In genomic region chr2:85905187-85905666, GRCh38 we compare ENCODE assay signal across 14 cellular contexts. TPM values are rescaled to one million over a fixed set of nuclear protein-coding genes. Genes with fewer than 3 reads are reported as not detected.
DNase-seq lines count a peak whose midpoint lies in the region; ATAC-seq and TF ChIP-seq lines count a peak whose summit lies in the region.
"Had no signal": no experiment of that assay in that cellular context is flagged by ENCODE, and none has a peak within 500 bp of the region (broad histone marks: within the 10 kb centered on the region; RNA-seq: fewer than 3 reads in every experiment).

No MANE protein-coding gene starts in this region.

- no peaks in the 10 kb centered on the region for H3K36me3 ChIP-seq in SK-N-SH (replicated peaks in 1 of 2; ENCODE audit: control insufficient read depth in 1 of 2, insufficient read depth in 2 of 2, low read length in 1 of 2)
- H3K36me3 ChIP-seq in vagina, result no peaks in the 10 kb centered on the region

- no peaks in the 10 kb centered on the region for H3K9me2 ChIP-seq in SK-N-SH

- H3K4me3 ChIP-seq in SK-N-SH (ENCODE audit: low read depth in 2 of 2, low read length in 1 of 2), result no peak overlapping the region
- no peak overlapping the region for H3K4me3 ChIP-seq in vagina
- H3K4me3 ChIP-seq: GM12878 had no signal

- no peak for TF ChIP-seq POLR2A in vagina (IDR thresholded peaks at IDR 0.05)

- H3K9ac ChIP-seq in SK-N-SH, result no peak overlapping the region

- H3K27ac ChIP-seq in SK-N-SH (ENCODE audit: low read depth in 2 of 2, low read length in 1 of 2), result peak overlapping the region in 1 of 2 experiments; percentile 11; a peak in 1 of 4 replicates
- H3K27ac ChIP-seq in vagina, result peak overlapping the region; percentile 25
- H3K27ac ChIP-seq: 22Rv1 had no signal

- H3K4me2 ChIP-seq in SK-N-SH, result no peak overlapping the region

- CTCF ChIA-PET in SK-N-SH (lab: Yijun Ruan, JAX), result interaction anchor here (7.5 kb wide), 1 partner anchor 16 kb away, joined by 46 read pairs; the partner anchor contains the start of gene ST3GAL5

- H3K79me2 ChIP-seq in SK-N-SH (ENCODE audit: insufficient read depth), result no peaks in the 10 kb centered on the region

- no peaks in the 10 kb centered on the region for H3K27me3 ChIP-seq in SK-N-SH (ENCODE audit: insufficient read depth)
- H3K27me3 ChIP-seq in vagina, result no peaks in the 10 kb centered on the region

- no peaks in the 10 kb centered on the region for H4K20me1 ChIP-seq in SK-N-SH (ENCODE audit: insufficient read depth)

- H3K9me3 ChIP-seq in SK-N-SH, result no peaks in the 10 kb centered on the region
- H3K9me3 ChIP-seq in vagina, result no peaks in the 10 kb centered on the region

- no peak for DNase-seq in SK-N-SH
- no peak for DNase-seq in Right ventricle myocardium superior
- DNase-seq in omental fat pad (ENCODE audit: low spot score), result peak; percentile 20
- DNase-seq in vagina (ENCODE audit: extremely low spot score in 2 of 2), result no peak
- DNase-seq in mesenteric fat pad (ENCODE audit: low spot score), result no peak
- DNase-seq in NCI-H446 treated with DMSO at 0.1 percent for 48 hours (lab: John Stamatoyannopoulos, UW), result no peak
- DNase-seq: NCI-H1092; NCI-H526; stimulated activated CD4-positive, alpha-beta T cell treated with anti-CD3 and anti-CD28 coated beads, Interleukin-2, amount 100 ng/mL, for 48 hours; stimulated activated naive CD8-positive, alpha-beta T cell treated with anti-CD3 and anti-CD28 coated beads, Interleukin-15, Interleukin-2, amounts not matched to agents 100 U/mL and 50 U/mL, for 24 hours had no signal

- TF ChIP-seq EP300 in SK-N-SH (IDR thresholded peaks at IDR 0.05; ENCODE audit: borderline replicate concordance in 1 of 2, low read depth in 1 of 2, low read length in 1 of 2), result no peak

- intact Hi-C loops in Right ventricle myocardium superior (cut with DNase I), result no loop called here
- intact Hi-C loops in vagina (cut with DNase I), result no loop called here

- H3F3A ChIP-seq in SK-N-SH (replicated peaks; ENCODE audit: insufficient read depth), result no peaks in the 10 kb centered on the region

- H3K4me1 ChIP-seq in SK-N-SH (ENCODE audit: control insufficient read depth in 1 of 2, insufficient read depth in 2 of 2, low read depth in 1 of 2, low read length in 1 of 2) (no peaks in the 10 kb centered on the region), vagina (peaks cover 5% of the 10 kb centered on the region)

- no peak for TF ChIP-seq CTCF in SK-N-SH (IDR thresholded peaks at IDR 0.05)
- TF ChIP-seq CTCF in omental fat pad (IDR thresholded peaks at IDR 0.05), result no peak
- no peak for TF ChIP-seq CTCF in vagina (IDR thresholded peaks at IDR 0.05)

- peak; percentile 73 for ATAC-seq in SK-N-SH treated with all-trans-retinoic acid at 6 μM for 48 hours
- ATAC-seq in Right ventricle myocardium superior (ENCODE audit: poor library complexity), result peak; percentile 83
- peak; percentile 21 for ATAC-seq in omental fat pad (ENCODE audit: low FRiP score)
- no peak for ATAC-seq in HG03565 (IDR thresholded peaks at IDR 0.05; ENCODE audit: unreplicated experiment)
- ATAC-seq: GM12878; stimulated activated naive CD8-positive, alpha-beta T cell treated with anti-CD3 and anti-CD28 coated beads, Interleukin-15, Interleukin-2, amounts not matched to agents 100 U/mL and 50 U/mL, for 24 hours had no signal

- H2AFZ ChIP-seq in SK-N-SH (ENCODE audit: low read depth), result no peak overlapping the region

- POLR2A ChIA-PET in SK-N-SH (lab: Yijun Ruan, JAX), result no interaction called here

- 76% methylated on average over 4 of the region's 4 CpGs for WGBS in SK-N-SH (ENCODE audit: low lambda C conversion rate)

- TF ChIP-seq RAD21 in SK-N-SH (IDR thresholded peaks at IDR 0.05; ENCODE audit: low read length), result no peak

TF ChIP-seq in SK-N-SH treated with all-trans-retinoic acid at 6 μM for 48 hours, 23 proteins besides CTCF, POLR2A, EP300 and RAD21:
- peak; percentile 39 for TF ChIP-seq ISL1 (CRISPR knock-in tag; IDR thresholded peaks at IDR 0.05)
- TF ChIP-seq CSDC2 (CRISPR knock-in tag; IDR thresholded peaks at IDR 0.05), result no peak

TF ChIP-seq in SK-N-SH, 30 proteins besides CTCF, POLR2A, EP300 and RAD21:
- TF ChIP-seq CHD2 (IDR thresholded peaks at IDR 0.05; ENCODE audit: low read length, partially characterized antibody) (no peak), TEAD4 (IDR thresholded peaks at IDR 0.05; ENCODE audit: borderline replicate concordance, insufficient read depth) (no peak), POLR2AphosphoS5 (IDR thresholded peaks at IDR 0.05; ENCODE audit: low read depth, low read length) (no peak), SIN3A (IDR thresholded peaks at IDR 0.05; ENCODE audit: borderline replicate concordance, low read depth, low read length) (no peak), TCF12 (IDR thresholded peaks at IDR 0.05) (no peak), MEF2A (IDR thresholded peaks at IDR 0.05; ENCODE audit: borderline replicate concordance, low read depth) (no peak), FOSL2 (IDR thresholded peaks at IDR 0.05; ENCODE audit: borderline replicate concordance, low read depth) (no peak), SMC3 (IDR thresholded peaks at IDR 0.05; ENCODE audit: low read depth, low read length) (no peak), GABPA (IDR thresholded peaks at IDR 0.05; ENCODE audit: low read depth) (no peak), GATA2 (CRISPR knock-in tag; IDR thresholded peaks at IDR 0.05) (no peak), TAF1 (IDR thresholded peaks at IDR 0.05; ENCODE audit: borderline replicate concordance, low read depth, low read length) (no peak), MXI1 (IDR thresholded peaks at IDR 0.05; ENCODE audit: low read depth, low read length) (no peak), FOXJ3 (CRISPR knock-in tag; IDR thresholded peaks at IDR 0.05) (no peak), RCOR1 (IDR thresholded peaks at IDR 0.05; ENCODE audit: low read length) (no peak), RXRA (IDR thresholded peaks at IDR 0.05; ENCODE audit: borderline replicate concordance, low read depth) (no peak), ELF1 (IDR thresholded peaks at IDR 0.05) (no peak), MAX (IDR thresholded peaks at IDR 0.05; ENCODE audit: low read depth) (no peak), RFX5 (IDR thresholded peaks at IDR 0.05; ENCODE audit: low read length) (no peak)
- TF ChIP-seq, protein P1, sequence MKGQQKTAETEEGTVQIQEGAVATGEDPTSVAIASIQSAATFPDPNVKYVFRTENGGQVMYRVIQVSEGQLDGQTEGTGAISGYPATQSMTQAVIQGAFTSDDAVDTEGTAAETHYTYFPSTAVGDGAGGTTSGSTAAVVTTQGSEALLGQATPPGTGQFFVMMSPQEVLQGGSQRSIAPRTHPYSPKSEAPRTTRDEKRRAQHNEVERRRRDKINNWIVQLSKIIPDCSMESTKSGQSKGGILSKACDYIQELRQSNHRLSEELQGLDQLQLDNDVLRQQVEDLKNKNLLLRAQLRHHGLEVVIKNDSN (IDR thresholded peaks at IDR 0.05; ENCODE audit: borderline replicate concordance, low read depth), result no peak
- TF ChIP-seq, protein P2, sequence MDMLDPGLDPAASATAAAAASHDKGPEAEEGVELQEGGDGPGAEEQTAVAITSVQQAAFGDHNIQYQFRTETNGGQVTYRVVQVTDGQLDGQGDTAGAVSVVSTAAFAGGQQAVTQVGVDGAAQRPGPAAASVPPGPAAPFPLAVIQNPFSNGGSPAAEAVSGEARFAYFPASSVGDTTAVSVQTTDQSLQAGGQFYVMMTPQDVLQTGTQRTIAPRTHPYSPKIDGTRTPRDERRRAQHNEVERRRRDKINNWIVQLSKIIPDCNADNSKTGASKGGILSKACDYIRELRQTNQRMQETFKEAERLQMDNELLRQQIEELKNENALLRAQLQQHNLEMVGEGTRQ (IDR thresholded peaks at IDR 0.05; ENCODE audit: borderline replicate concordance, low read depth, low read length), result no peak
TF ChIP-seq in SK-N-SH: peak in this region for 0.

RNA-seq across cellular contexts. Expression of gene ST3GAL5, which starts 16.4 kb away (rescaled TPM):
- 37.6 and 55.7 TPM in 2 replicates for polyA plus RNA-seq in SK-N-SH (2012; rRNA removed)
- polyA plus RNA-seq in SK-N-SH (2012; cell fraction: cytosol; rRNA removed), result 55.0 and 61.9 TPM in 2 replicates
- polyA plus RNA-seq in SK-N-SH (2012; cell fraction: nucleus; rRNA removed), result 46.2 and 62.7 TPM in 2 replicates
- 5.0 TPM for total RNA-seq in Right ventricle myocardium superior
- 10 to 100 TPM; 41.7 to 89.5 (median 59.4) TPM for total RNA-seq in omental fat pad
- 16.2 TPM for total RNA-seq in vagina
- 33.1 TPM for total RNA-seq in mesenteric fat pad
